In genomic region chr1:117675907-117676430, GRCh38 we compare ENCODE assay signal across 23 cellular contexts.
"Had no signal": no experiment of that assay in that cellular context is flagged by ENCODE, and none has a peak within 500 bp of the region (broad histone marks: within the 10 kb centered on the region; RNA-seq: fewer than 3 reads in every experiment).

No MANE protein-coding gene starts in this region.

- H2AFZ ChIP-seq: neural progenitor cell had no signal

- H3K27ac Mint-ChIP-seq: activated CD4-positive, alpha-beta memory T cell treated with anti-CD3 and anti-CD28 coated beads for 36 hours; activated naive CD4-positive, alpha-beta T cell treated with anti-CD3 and anti-CD28 coated beads, Interleukin-2, amount 10 ng/mL, durations not matched to agents 7 days and 5 days; activated T-cell treated with anti-CD3 and anti-CD28 coated beads, Interleukin-2, amount 50 U/mL, for 24 hours; dendritic cell treated with granulocyte-macrophage colony-stimulating factor and Interleukin-4, amounts not matched to agents 40 ng/mL and 50 ng/mL, for 4 days; neural progenitor cell had no signal

- H3K9ac ChIP-seq: neural progenitor cell, SK-N-SH had no signal

- H3K9me3 ChIP-seq: adrenal gland, ovary, SK-N-SH, suprapubic skin, upper lobe of right lung had no signal

- H3K27me3 Mint-ChIP-seq: activated CD4-positive, alpha-beta memory T cell treated with anti-CD3 and anti-CD28 coated beads for 36 hours; central memory CD8-positive, alpha-beta T cell; dendritic cell treated with granulocyte-macrophage colony-stimulating factor and Interleukin-4, amounts not matched to agents 40 ng/mL and 50 ng/mL, for 4 days had no signal

- H3K4me1 ChIP-seq: upper lobe of right lung had no signal

- H3K36me3 Mint-ChIP-seq: activated CD4-positive, alpha-beta memory T cell treated with anti-CD3 and anti-CD28 coated beads for 36 hours; activated naive CD4-positive, alpha-beta T cell treated with anti-CD3 and anti-CD28 coated beads, Interleukin-2, amount 10 ng/mL, durations not matched to agents 7 days and 5 days; neural progenitor cell had no signal

- H3K4me2 ChIP-seq: neural progenitor cell, SK-N-SH had no signal

- H3K27me3 ChIP-seq: adrenal gland, neural progenitor cell, ovary, suprapubic skin, upper lobe of right lung had no signal

- H3K9me3 Mint-ChIP-seq: activated CD4-positive, alpha-beta memory T cell treated with anti-CD3 and anti-CD28 coated beads for 36 hours; activated naive CD4-positive, alpha-beta T cell treated with anti-CD3 and anti-CD28 coated beads, Interleukin-2, amount 10 ng/mL, durations not matched to agents 7 days and 5 days; activated T-cell treated with anti-CD3 and anti-CD28 coated beads, Interleukin-2, amount 50 U/mL, for 24 hours; central memory CD8-positive, alpha-beta T cell; dendritic cell treated with granulocyte-macrophage colony-stimulating factor and Interleukin-4, amounts not matched to agents 40 ng/mL and 50 ng/mL, for 4 days; neural progenitor cell had no signal

- H3K4me3 ChIP-seq: adrenal gland, neural progenitor cell, ovary, suprapubic skin, upper lobe of right lung had no signal

- H3K36me3 ChIP-seq: adrenal gland, neural progenitor cell, ovary, suprapubic skin, upper lobe of right lung, WERI-Rb-1 had no signal

- H3K27ac ChIP-seq: adrenal gland, foreskin keratinocyte, neural progenitor cell, ovary, suprapubic skin, upper lobe of right lung, WERI-Rb-1 had no signal

- ATAC-seq: left colon, upper lobe of right lung had no signal

- H3K4me3 Mint-ChIP-seq: activated CD4-positive, alpha-beta memory T cell treated with anti-CD3 and anti-CD28 coated beads for 36 hours; activated naive CD4-positive, alpha-beta T cell treated with anti-CD3 and anti-CD28 coated beads, Interleukin-2, amount 10 ng/mL, durations not matched to agents 7 days and 5 days; activated T-cell treated with anti-CD3 and anti-CD28 coated beads, Interleukin-2, amount 50 U/mL, for 24 hours; central memory CD8-positive, alpha-beta T cell; dendritic cell treated with granulocyte-macrophage colony-stimulating factor and Interleukin-4, amounts not matched to agents 40 ng/mL and 50 ng/mL, for 4 days; neural progenitor cell had no signal

- DNase-seq: activated CD4-positive, alpha-beta memory T cell treated with anti-CD3 and anti-CD28 coated beads for 36 hours; activated naive CD4-positive, alpha-beta T cell treated with anti-CD3 and anti-CD28 coated beads, Interleukin-2, amount 10 ng/mL, durations not matched to agents 7 days and 5 days; activated T-cell treated with anti-CD3 and anti-CD28 coated beads, Interleukin-2, amount 50 U/mL, for 24 hours; adrenal gland; effector memory CD4-positive, alpha-beta T cell; foreskin keratinocyte; head of caudate nucleus; left colon; mammary epithelial cell; ovary; retina; SK-N-SH; small intestine; stimulated activated CD4-positive, alpha-beta T cell treated with anti-CD3 and anti-CD28 coated beads, Interleukin-4, amount 100 ng/mL, for 4 hours; stimulated activated CD8-positive, alpha-beta memory T cell treated with anti-CD3 and anti-CD28 coated beads, Interleukin-4, amount 100 ng/mL, for 48 hours; stimulated activated naive CD4-positive, alpha-beta T cell treated with Interleukin-2 at 50 U/mL for 16 hours; T-helper 1 cell; upper lobe of right lung; WERI-Rb-1 had no signal
